In the genomic region with DNA sequence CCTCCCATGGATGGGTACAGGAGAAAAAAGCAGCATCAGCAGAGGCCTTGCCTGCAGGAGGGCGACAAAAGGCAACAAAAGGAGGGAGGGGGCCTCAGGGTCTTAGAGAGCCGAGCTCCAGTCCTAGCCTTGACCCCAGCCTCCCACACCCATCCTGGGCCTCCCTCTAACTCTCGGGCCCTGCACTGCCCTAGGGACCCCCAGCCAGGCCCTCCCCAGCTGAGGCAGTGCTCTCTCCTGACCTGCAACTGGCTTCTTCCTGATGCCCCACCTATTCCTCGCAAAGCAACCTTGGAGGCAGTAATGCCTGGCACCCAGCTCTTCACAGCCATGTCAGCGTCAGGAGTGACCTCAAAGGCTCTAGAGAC, we compare ENCODE assay signal across 19 cellular contexts. TPM values are rescaled to one million over a fixed set of nuclear protein-coding genes. Genes with fewer than 3 reads are reported as not detected.
DNase-seq lines count a peak whose midpoint lies in the region; ATAC-seq and TF ChIP-seq lines count a peak whose summit lies in the region.
"Had no signal": no experiment of that assay in that cellular context is flagged by ENCODE, and none has a peak within 500 bp of the region (broad histone marks: within the 10 kb centered on the region; RNA-seq: fewer than 3 reads in every experiment).

No MANE protein-coding gene starts in this region.

- H3K79me2 ChIP-seq in GM23338 (replicated peaks; ENCODE audit: insufficient read depth), result no peaks in the 10 kb centered on the region

- H3K9ac ChIP-seq in IMR-90 (ENCODE audit: low read depth, low read length), result no peak overlapping the region
- no peak overlapping the region for H3K9ac ChIP-seq in endodermal cell (ENCODE audit: extremely low read depth, low read length, poor library complexity, severe bottlenecking)
- H3K9ac ChIP-seq: BLaER1 had no signal

- no peak overlapping the region for H2BK5ac ChIP-seq in IMR-90 (ENCODE audit: low read depth, low read length, poor library complexity, severe bottlenecking)

- H4K8ac ChIP-seq in IMR-90 (ENCODE audit: low read depth in 2 of 2, low read length in 2 of 2), result no peak overlapping the region

- H3K9me1 ChIP-seq in IMR-90 (ENCODE audit: insufficient read depth, low read length), result no peaks in the 10 kb centered on the region

- H3K4me3 ChIP-seq in GM23338, result no peak overlapping the region
- no peak overlapping the region for H3K4me3 ChIP-seq in IMR-90 (ENCODE audit: insufficient read depth, low read depth, low read length)
- no peak overlapping the region for H3K4me3 ChIP-seq in endodermal cell (ENCODE audit: low read length)
- H3K4me3 ChIP-seq in CD8-positive, alpha-beta memory T cell (ENCODE audit: low read length), result no peak overlapping the region
- H3K4me3 ChIP-seq: BLaER1 had no signal

- POLR2A ChIA-PET in IMR-90 (lab: Charles Lee; ENCODE audit: unreplicated experiment), result interaction anchor here (0.7 kb wide), 1 partner anchor 16 kb away, joined by 3 read pairs; no protein-coding TSS in a partner anchor
- POLR2A ChIA-PET in CD8-positive, alpha-beta memory T cell (lab: Charles Lee), result no interaction called here

- peaks cover 3% of the 10 kb centered on the region; the same call in 1 of the 3 replicates for H3K4me1 Mint-ChIP-seq in GM23338
- no peaks in the 10 kb centered on the region for H3K4me1 Mint-ChIP-seq in neural crest cell
- H3K4me1 Mint-ChIP-seq in endodermal cell, result peaks cover 2% of the 10 kb centered on the region
- no peaks in the 10 kb centered on the region for H3K4me1 Mint-ChIP-seq in CD8-positive, alpha-beta memory T cell
- H3K4me1 Mint-ChIP-seq: CD4-positive, alpha-beta memory T cell had no signal

- H4K5ac ChIP-seq in IMR-90 (ENCODE audit: low read depth, low read length), result no peak overlapping the region

- no peaks in the 10 kb centered on the region for H3K9me2 ChIP-seq in GM23338 (ENCODE audit: insufficient read depth)

- intact Hi-C loops in IMR-90 (cut with micrococcal nuclease), result no loop called here

- no peak overlapping the region for H3K27ac ChIP-seq in GM23338 (ENCODE audit: low read depth)
- H3K27ac ChIP-seq in IMR-90 (ENCODE audit: insufficient read depth, low read length), result no peak overlapping the region
- no peak overlapping the region for H3K27ac ChIP-seq in endodermal cell (ENCODE audit: low read depth, low read length)
- H3K27ac ChIP-seq in CD8-positive, alpha-beta memory T cell (ENCODE audit: low read depth, low read length), result no peak overlapping the region
- H3K27ac ChIP-seq: BLaER1 had no signal

- no peak overlapping the region for H3K4ac ChIP-seq in IMR-90 (ENCODE audit: low read depth, low read length)

- no peak overlapping the region for H3K56ac ChIP-seq in IMR-90 (ENCODE audit: extremely low read depth, insufficient read depth, low read length)

- CTCF ChIA-PET in IMR-90 (lab: Yijun Ruan, JAX), result no interaction called here
- CTCF ChIA-PET in CD8-positive, alpha-beta memory T cell (lab: Charles Lee), result no interaction called here

- H3K14ac ChIP-seq in IMR-90 (replicated peaks; ENCODE audit: low read depth, low read length), result no peak overlapping the region

- H3K9me3 ChIP-seq in IMR-90 (ENCODE audit: control insufficient read depth, insufficient read depth, low read length) (no peaks in the 10 kb centered on the region), endodermal cell (ENCODE audit: control insufficient read depth, low read length) (no peaks in the 10 kb centered on the region)
- H3K9me3 ChIP-seq in CD8-positive, alpha-beta memory T cell (ENCODE audit: low read length), result no peaks in the 10 kb centered on the region
- H3K9me3 ChIP-seq: BLaER1 had no signal

- no peak overlapping the region for H3K4me3 Mint-ChIP-seq in GM23338
- no peak overlapping the region for H3K4me3 Mint-ChIP-seq in neural crest cell
- H3K4me3 Mint-ChIP-seq in endodermal cell, result no peak overlapping the region
- no peak overlapping the region for H3K4me3 Mint-ChIP-seq in CD8-positive, alpha-beta memory T cell
- H3K4me3 Mint-ChIP-seq: CD14-positive monocyte; CD4-positive, alpha-beta memory T cell had no signal

- H3K4me2 ChIP-seq in GM23338 (no peak overlapping the region), IMR-90 (ENCODE audit: low read depth, low read length) (no peak overlapping the region)
- H3K4me2 ChIP-seq: BLaER1 had no signal

- no peak overlapping the region for H4K91ac ChIP-seq in IMR-90 (ENCODE audit: insufficient read depth, low read depth, low read length)

- H3K36me3 ChIP-seq in GM23338 (ENCODE audit: insufficient read depth) (no peaks in the 10 kb centered on the region), IMR-90 (ENCODE audit: control insufficient read depth, insufficient read depth, low read length) (no peaks in the 10 kb centered on the region), endodermal cell (ENCODE audit: control insufficient read depth, insufficient read depth, low read length) (no peaks in the 10 kb centered on the region)
- no peaks in the 10 kb centered on the region for H3K36me3 ChIP-seq in CD8-positive, alpha-beta memory T cell (ENCODE audit: insufficient read depth, low read length)
- H3K36me3 ChIP-seq: BLaER1 had no signal

- dilution Hi-C loops in IMR-90 (cut with HindIII; ENCODE audit: low sequenced_read_pairs, unreplicated experiment), result no loop called here

- in situ Hi-C loops in IMR-90 (cut with MboI; ENCODE audit: low sequenced_read_pairs), result no loop called here

- no peak overlapping the region for H2BK15ac ChIP-seq in IMR-90 (ENCODE audit: low read depth, low read length)

- H4K20me1 ChIP-seq in GM23338 (replicated peaks; ENCODE audit: insufficient read depth) (no peaks in the 10 kb centered on the region), IMR-90 (ENCODE audit: insufficient read depth, low read length) (no peaks in the 10 kb centered on the region)
- H4K20me1 ChIP-seq: BLaER1 had no signal

- H3K79me1 ChIP-seq in IMR-90 (ENCODE audit: low read depth in 1 of 2, low read length in 2 of 2), result no peaks in the 10 kb centered on the region

- no peaks in the 10 kb centered on the region for H3F3A ChIP-seq in GM23338 (replicated peaks; ENCODE audit: low read depth)

- no peak overlapping the region for H3K18ac ChIP-seq in IMR-90 (ENCODE audit: low read depth, low read length)

- H3K27me3 Mint-ChIP-seq in GM23338 (ENCODE audit: insufficient read depth, low read depth, poor library complexity), result peaks cover 8% of the 10 kb centered on the region
- no peaks in the 10 kb centered on the region for H3K27me3 Mint-ChIP-seq in neural crest cell (ENCODE audit: low read depth)
- H3K27me3 Mint-ChIP-seq in endodermal cell (ENCODE audit: insufficient read depth), result no peaks in the 10 kb centered on the region
- H3K27me3 Mint-ChIP-seq in CD8-positive, alpha-beta memory T cell, result peaks cover 6 to 8% of the 10 kb centered on the region in 2 donors

- H2AK9ac ChIP-seq in IMR-90 (replicated peaks; ENCODE audit: low read depth, low read length, poor library complexity), result no peak overlapping the region

- H3K27me3 ChIP-seq in GM23338 (ENCODE audit: insufficient read depth) (no peaks in the 10 kb centered on the region), IMR-90 (ENCODE audit: control insufficient read depth, insufficient read depth, low read length) (no peaks in the 10 kb centered on the region; the same call in 1 of the 2 replicates), endodermal cell (ENCODE audit: control insufficient read depth, insufficient read depth, low read length, poor library complexity, severe bottlenecking) (no peaks in the 10 kb centered on the region)
- no peaks in the 10 kb centered on the region for H3K27me3 ChIP-seq in CD8-positive, alpha-beta memory T cell (ENCODE audit: insufficient read depth, low read length, poor library complexity, severe bottlenecking)
- H3K27me3 ChIP-seq: BLaER1 had no signal

- H2AK5ac ChIP-seq in IMR-90 (ENCODE audit: low read depth, low read length), result no peak overlapping the region

- TF ChIP-seq RAD21 in IMR-90 (IDR thresholded peaks at IDR 0.05; ENCODE audit: low read length), result no peak

- H2AFZ ChIP-seq in GM23338 (no peak overlapping the region), IMR-90 (replicated peaks; ENCODE audit: low read length, poor library complexity) (peak overlapping the region; percentile 43)

- no CpG with 5 or more reads among the region's 5 CpGs for WGBS in IMR-90 (ENCODE audit: extremely low coverage in 2 of 2, insufficient read length in 1 of 2), 2 experiments
- WGBS in endodermal cell (ENCODE audit: insufficient coverage in 1 of 2, insufficient read length in 1 of 2), 2 experiments, result 80 to 100% methylated on average over 2 to 5 of the region's 5 CpGs

- no peak for DNase-seq in GM23338 (ENCODE audit: low spot score)
- DNase-seq in IMR-90, result no peak
- no peak for DNase-seq in neural crest cell (ENCODE audit: low read depth, low spot score)
- no peak for DNase-seq in endodermal cell
- DNase-seq in mesenteric fat pad (ENCODE audit: low spot score), result no peak
- DNase-seq in LoVo (ENCODE audit: low spot score), result no peak
- DNase-seq in CD8-positive, alpha-beta memory T cell, result no peak
- DNase-seq: 8988T; Calu3; CD4-positive, alpha-beta memory T cell; DND-41; EL had no signal

- H3K27ac Mint-ChIP-seq in GM23338 (no peak overlapping the region), neural crest cell (ENCODE audit: unreplicated experiment) (peak overlapping the region; percentile 43), endodermal cell (no peak overlapping the region)
- no peak overlapping the region for H3K27ac Mint-ChIP-seq in CD8-positive, alpha-beta memory T cell
- H3K27ac Mint-ChIP-seq: CD14-positive monocyte; CD4-positive, alpha-beta memory T cell had no signal

- H3K4me1 ChIP-seq in GM23338 (ENCODE audit: insufficient read depth), result no peaks in the 10 kb centered on the region
- H3K4me1 ChIP-seq in IMR-90 (ENCODE audit: control insufficient read depth, insufficient read depth, low read length), result no peaks in the 10 kb centered on the region
- H3K4me1 ChIP-seq in endodermal cell (ENCODE audit: control insufficient read depth, insufficient read depth, low read length), result no peaks in the 10 kb centered on the region
- no peaks in the 10 kb centered on the region for H3K4me1 ChIP-seq in CD8-positive, alpha-beta memory T cell (ENCODE audit: insufficient read depth, low read length)

- H3K9me3 Mint-ChIP-seq in GM23338 (no peaks in the 10 kb centered on the region), neural crest cell (no peaks in the 10 kb centered on the region), endodermal cell (no peaks in the 10 kb centered on the region)
- H3K9me3 Mint-ChIP-seq in CD8-positive, alpha-beta memory T cell, result no peaks in the 10 kb centered on the region
- H3K9me3 Mint-ChIP-seq: CD4-positive, alpha-beta memory T cell had no signal

- ATAC-seq in GM23338 (peak; percentile 46; the same call in 2 of the 3 replicates), IMR-90 (ENCODE audit: low read depth) (no peak), esophagus mucosa (peak; percentile 7)
- ATAC-seq: HCT116, HepG2 had no signal

- peak in 1 of 2 experiments; percentile 8; a peak in 1 of 4 replicates for TF ChIP-seq CTCF in GM23338 (conservative IDR thresholded peaks at IDR 0.05; ENCODE audit: low read depth in 2 of 2)
- no peak for TF ChIP-seq CTCF in IMR-90 (conservative IDR thresholded peaks at IDR 0.05; ENCODE audit: low read depth, low read length)
- TF ChIP-seq CTCF in neural crest cell (conservative IDR thresholded peaks at IDR 0.05), result no peak
- no peak for TF ChIP-seq CTCF in endodermal cell (conservative IDR thresholded peaks at IDR 0.05)

- no peak overlapping the region for H3K23ac ChIP-seq in IMR-90 (ENCODE audit: low read depth, low read length)

- BruUV-seq in IMR-90 (replicated peaks; lab: Mats Ljungman, UMichigan), result no TSS peak

- no peak overlapping the region for H2BK120ac ChIP-seq in IMR-90 (ENCODE audit: low read depth, low read length)

- H3K36me3 Mint-ChIP-seq in GM23338 (ENCODE audit: low read depth) (no peaks in the 10 kb centered on the region; the same call in 2 of the 3 replicates), neural crest cell (ENCODE audit: low read depth) (no peaks in the 10 kb centered on the region), endodermal cell (ENCODE audit: low read depth) (no peaks in the 10 kb centered on the region)
- H3K36me3 Mint-ChIP-seq in CD8-positive, alpha-beta memory T cell, result no peaks in the 10 kb centered on the region
- H3K36me3 Mint-ChIP-seq: CD14-positive monocyte; CD4-positive, alpha-beta memory T cell had no signal

- no peak for TF ChIP-seq POLR2A in IMR-90 (IDR thresholded peaks at IDR 0.05; ENCODE audit: low read depth, low read length)

- H2BK20ac ChIP-seq in IMR-90 (ENCODE audit: low read depth, low read length), result no peak overlapping the region

RNA-seq across cellular contexts. Expression of a gene that starts 15.2 kb away (rescaled TPM):
- total RNA-seq in GM23338 (2014; rRNA removed; shearing (Covaris generic)), result 253 and 308 TPM in 2 replicates
- 893 and 928 TPM in 2 replicates for polyA plus RNA-seq in GM23338 (2016; fragmentation: Nextera tagmentation; extraction: Ambion mirVana)
- total RNA-seq in IMR-90 (2012; rRNA removed), result 20.3 and 21.1 TPM in 2 replicates
- 300 and 301 TPM in 2 replicates for polyA plus RNA-seq in IMR-90 (2012; rRNA removed)
- 57.1 and 150 TPM in 2 replicates for polyA plus RNA-seq in IMR-90 (2012; cell fraction: cytosol; rRNA removed)
- 949 and 1,549 TPM in 2 replicates for polyA plus RNA-seq in IMR-90 (2012; cell fraction: nucleus; rRNA removed; ENCODE audit: low replicate concordance)
- 280 TPM for total RNA-seq in esophagus mucosa
- 779 and 803 TPM in 2 replicates for total RNA-seq in neural crest cell
- 100 to 1,000 TPM; 843 to 876 TPM for total RNA-seq in endodermal cell
- 625 TPM for polyA plus RNA-seq in endodermal cell (2013, experiment 1 of 2)
- 517 TPM for polyA plus RNA-seq in endodermal cell (2013, experiment 2 of 2)
- 505 TPM for total RNA-seq in mesenteric fat pad
- 100 to 1,000 TPM; 517 to 529 TPM for total RNA-seq in CD8-positive, alpha-beta memory T cell
- 130 TPM for polyA plus RNA-seq in CD8-positive, alpha-beta memory T cell

RNA-seq across cellular contexts. Expression of a gene that starts 17.2 kb away (rescaled TPM):
- total RNA-seq in GM23338 (2014; rRNA removed; shearing (Covaris generic)), result 0.85 and 1.6 TPM in 2 replicates
- 0.73 and 1.1 TPM in 2 replicates for polyA plus RNA-seq in GM23338 (2016; fragmentation: Nextera tagmentation; extraction: Ambion mirVana)
- under 0.01 TPM in 2 replicates for total RNA-seq in IMR-90 (2012; rRNA removed)
- 0.58 and 0.83 TPM in 2 replicates for polyA plus RNA-seq in IMR-90 (2012; rRNA removed)
- 0.86 and 1.1 TPM in 2 replicates for polyA plus RNA-seq in IMR-90 (2012; cell fraction: cytosol; rRNA removed)
- 2.5 and 3.2 TPM in 2 replicates for polyA plus RNA-seq in IMR-90 (2012; cell fraction: nucleus; rRNA removed; ENCODE audit: low replicate concordance)
- total RNA-seq in esophagus mucosa, result 191 TPM
- total RNA-seq in neural crest cell, result 5.3 and 7.8 TPM in 2 replicates
- total RNA-seq in endodermal cell, result 1 to 10 TPM; 3.7 to 4.2 TPM
- 4.2 TPM for polyA plus RNA-seq in endodermal cell (2013, experiment 1 of 2)
- 2.7 TPM for polyA plus RNA-seq in endodermal cell (2013, experiment 2 of 2)
- 0.48 TPM for total RNA-seq in mesenteric fat pad
- total RNA-seq in CD8-positive, alpha-beta memory T cell, result 1 to 10 TPM; 1.3 to 1.6 TPM
- polyA plus RNA-seq in CD8-positive, alpha-beta memory T cell, result not detected
- polyA plus RNA-seq: CD14-positive monocyte; CD4-positive, alpha-beta memory T cell had no signal

RNA-seq across cellular contexts. Expression of a gene that starts 39.9 kb away (rescaled TPM):
- 278 and 696 TPM in 2 replicates for total RNA-seq in GM23338 (2014; rRNA removed; shearing (Covaris generic))
- polyA plus RNA-seq in GM23338 (2016; fragmentation: Nextera tagmentation; extraction: Ambion mirVana), result 756 and 851 TPM in 2 replicates
- total RNA-seq in IMR-90 (2012; rRNA removed), result 225 and 5,859 TPM in 2 replicates
- polyA plus RNA-seq in IMR-90 (2012; rRNA removed), result 442 and 481 TPM in 2 replicates
- polyA plus RNA-seq in IMR-90 (2012; cell fraction: cytosol; rRNA removed), result 442 and 479 TPM in 2 replicates
- 142 and 174 TPM in 2 replicates for polyA plus RNA-seq in IMR-90 (2012; cell fraction: nucleus; rRNA removed; ENCODE audit: low replicate concordance)
- total RNA-seq in esophagus mucosa, result 310 TPM
- total RNA-seq in neural crest cell, result 249 and 261 TPM in 2 replicates
- 100 to 1,000 TPM; 264 to 272 TPM for total RNA-seq in endodermal cell
- 227 TPM for polyA plus RNA-seq in endodermal cell (2013, experiment 1 of 2)
- 216 TPM for polyA plus RNA-seq in endodermal cell (2013, experiment 2 of 2)
- total RNA-seq in mesenteric fat pad, result 212 TPM
- 100 to 1,000 TPM; 322 to 338 TPM for total RNA-seq in CD8-positive, alpha-beta memory T cell
- 274 TPM for polyA plus RNA-seq in CD8-positive, alpha-beta memory T cell

RNA-seq across cellular contexts. Expression of a gene that starts 50.1 kb away (rescaled TPM):
- total RNA-seq in GM23338 (2014; rRNA removed; shearing (Covaris generic)), result 0.47 and 1.4 TPM in 2 replicates
- polyA plus RNA-seq in GM23338 (2016; fragmentation: Nextera tagmentation; extraction: Ambion mirVana) (0.24 TPM in 2 replicates), IMR-90 (2012; rRNA removed) (not detected in 2 replicates)
- total RNA-seq in IMR-90 (2012; rRNA removed) (not detected in 2 replicates), esophagus mucosa (not detected), neural crest cell (0.23 and 0.39 TPM in 2 replicates), endodermal cell (under 1 TPM in 1 of 2 donors, not detected in 1; 0.35 TPM), mesenteric fat pad (not detected)
- polyA plus RNA-seq in IMR-90 (2012; cell fraction: cytosol; rRNA removed), result not detected in 2 replicates
- not detected in 2 replicates for polyA plus RNA-seq in IMR-90 (2012; cell fraction: nucleus; rRNA removed; ENCODE audit: low replicate concordance)
- 0.36 TPM for polyA plus RNA-seq in endodermal cell (2013, experiment 1 of 2)
- polyA plus RNA-seq in endodermal cell (2013, experiment 2 of 2), result 0.41 TPM
- under 1 TPM; 0.15 to 0.22 TPM for total RNA-seq in CD8-positive, alpha-beta memory T cell
- not detected for polyA plus RNA-seq in CD8-positive, alpha-beta memory T cell
- total RNA-seq: A673; CD4-positive, alpha-beta memory T cell; HepG2 had no signal
- polyA plus RNA-seq: AG04450; CD14-positive monocyte; CD4-positive, alpha-beta memory T cell; HepG2 had no signal

RNA-seq across cellular contexts. Expression of a gene that starts 54.9 kb away (rescaled TPM):
- total RNA-seq in GM23338 (2014; rRNA removed; shearing (Covaris generic)), result 26.1 and 31.8 TPM in 2 replicates
- polyA plus RNA-seq in GM23338 (2016; fragmentation: Nextera tagmentation; extraction: Ambion mirVana), result 18.5 and 19.7 TPM in 2 replicates
- 17.2 and 19.4 TPM in 2 replicates for total RNA-seq in IMR-90 (2012; rRNA removed)
- 38.9 and 56.2 TPM in 2 replicates for polyA plus RNA-seq in IMR-90 (2012; rRNA removed)
- polyA plus RNA-seq in IMR-90 (2012; cell fraction: cytosol; rRNA removed), result 31.6 and 39.2 TPM in 2 replicates
- 21.2 and 23.8 TPM in 2 replicates for polyA plus RNA-seq in IMR-90 (2012; cell fraction: nucleus; rRNA removed; ENCODE audit: low replicate concordance)
- total RNA-seq in esophagus mucosa, result 37.7 TPM
- total RNA-seq in neural crest cell, result 27.4 and 27.7 TPM in 2 replicates
- 10 to 100 TPM; 29.8 to 32.6 TPM for total RNA-seq in endodermal cell
- 26.2 TPM for polyA plus RNA-seq in endodermal cell (2013, experiment 1 of 2)
- polyA plus RNA-seq in endodermal cell (2013, experiment 2 of 2), result 27.1 TPM
- 18.5 TPM for total RNA-seq in mesenteric fat pad
- 10 to 100 TPM; 49.7 to 50.5 TPM for total RNA-seq in CD8-positive, alpha-beta memory T cell
- 21.2 TPM for polyA plus RNA-seq in CD8-positive, alpha-beta memory T cell

Comparison
In these comparisons a context has a peak if more than half of its experiments do, and no peak if none do; other contexts are left out.
1. RNA of a gene that starts 15.2 kb away (total RNA-seq): 843 to 876 TPM in endodermal cell, 779 to 803 TPM in neural crest cell, 517 to 529 TPM in CD8-positive, alpha-beta memory T cell, 505 TPM in mesenteric fat pad (single experiment), 253 to 308 TPM in GM23338 and 280 TPM in esophagus mucosa (single experiment); 20.3 to 21.1 TPM in IMR-90; every median in the first group is over 10 times any median in the second.
2. RNA of a gene that starts 17.2 kb away (total RNA-seq): 191 TPM in esophagus mucosa (single experiment); 5.3 to 7.8 TPM in neural crest cell, 3.7 to 4.2 TPM in endodermal cell, 0.85 to 1.6 TPM in GM23338, 1.3 to 1.6 TPM in CD8-positive, alpha-beta memory T cell, 0.48 TPM in mesenteric fat pad (single experiment) and under 0.01 TPM in IMR-90; every median in the first group is over 10 times any median in the second.